ENCODE assay signal across 12 cellular contexts in the genomic region with DNA sequence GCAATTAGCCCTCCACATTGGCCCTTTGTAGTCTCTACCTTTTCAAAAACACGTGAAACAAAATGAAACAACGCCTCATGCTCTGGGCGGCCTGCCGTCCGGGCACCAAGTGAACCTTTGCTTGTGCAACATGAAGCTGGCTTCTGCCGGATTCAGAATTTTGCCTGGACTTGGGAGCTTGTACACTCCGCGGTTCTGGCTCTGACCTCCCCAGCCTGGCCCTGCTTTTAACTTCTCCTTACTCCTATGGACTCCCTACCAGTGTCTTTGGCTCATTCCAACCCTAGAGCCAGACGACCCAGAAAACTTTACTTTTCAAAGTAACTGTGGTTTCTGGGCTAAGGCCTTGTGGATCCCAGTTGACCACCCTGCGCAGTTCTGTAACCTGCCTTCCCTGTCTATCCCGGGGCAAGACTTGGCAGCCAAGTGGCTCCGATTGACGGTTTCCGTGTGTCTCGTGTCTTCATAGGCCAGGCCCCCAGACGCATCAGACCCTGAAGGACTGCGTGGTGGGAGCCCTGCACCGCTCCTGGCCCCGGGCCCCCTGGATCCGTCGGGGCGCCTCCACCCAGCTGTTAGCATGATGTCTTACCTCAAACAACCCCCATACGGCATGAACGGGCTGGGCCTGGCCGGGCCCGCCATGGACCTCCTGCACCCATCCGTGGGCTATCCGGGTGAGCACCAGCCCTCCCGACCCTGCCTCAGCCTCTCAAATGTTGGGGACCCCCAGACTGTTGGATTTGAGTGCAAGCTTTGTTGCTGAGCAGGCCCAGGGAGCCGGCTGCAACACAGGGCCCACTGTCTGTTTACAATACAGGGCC. TPM values are rescaled to one million over a fixed set of nuclear protein-coding genes. Genes with fewer than 3 reads are reported as not detected.
DNase-seq lines count a peak whose midpoint lies in the region; ATAC-seq and TF ChIP-seq lines count a peak whose summit lies in the region.
"Had no signal": no experiment of that assay in that cellular context is flagged by ENCODE, and none has a peak within 500 bp of the region (broad histone marks: within the 10 kb centered on the region; RNA-seq: fewer than 3 reads in every experiment).

No MANE protein-coding gene starts in this region.

- H3K36me3 ChIP-seq in suprapubic skin, result peaks cover 22% of the 10 kb centered on the region
- H3K36me3 ChIP-seq in OCI-LY7 (ENCODE audit: insufficient read depth, low read length), result no peaks in the 10 kb centered on the region
- H3K36me3 ChIP-seq: BE2C had no signal

- no peaks in the 10 kb centered on the region for H3K9me2 ChIP-seq in OCI-LY7 (ENCODE audit: insufficient read depth, low read length)

- H3K36me3 Mint-ChIP-seq in activated T-cell treated with anti-CD3 and anti-CD28 coated beads, Interleukin-2, amount 50 U/mL, for 72 hours (ENCODE audit: insufficient read depth in 2 of 2), result peaks cover 2 to 3% of the 10 kb centered on the region in 2 donors
- H3K36me3 Mint-ChIP-seq in activated T-helper 1 cell treated with anti-CD3 and anti-CD28 coated beads, Interleukin-12 subunit alpha, Interleukin-12 subunit beta, Interleukin-2, Interleukin-4 antibody, amounts not matched to agents 30 ng/mL and 10 ng/mL and 1 ng/mL, durations not matched to agents 14 hours and 24 hours and 36 hours (ENCODE audit: low read depth), result peaks cover 7% of the 10 kb centered on the region

- no peak for ATAC-seq in activated T-cell treated with anti-CD3 and anti-CD28 coated beads, Interleukin-2, amount 50 U/mL, for 72 hours (replicated peaks in 1 of 2)
- ATAC-seq in GM21423 (IDR thresholded peaks at IDR 0.05; ENCODE audit: unreplicated experiment), result no peak
- no peak for ATAC-seq in GM21528 (IDR thresholded peaks at IDR 0.05; ENCODE audit: low FRiP score, unreplicated experiment)

- peak; percentile 2 to 7 for DNase-seq in activated T-cell treated with anti-CD3 and anti-CD28 coated beads, Interleukin-2, amount 50 U/mL, for 72 hours
- DNase-seq in activated T-cell treated with anti-CD3 and anti-CD28 coated beads for 4 hours, result no peak
- no peak for DNase-seq in activated T-helper 1 cell treated with anti-CD3 and anti-CD28 coated beads, Interleukin-12 subunit alpha, Interleukin-12 subunit beta, Interleukin-2, Interleukin-4 antibody, amounts not matched to agents 30 ng/mL and 10 ng/mL and 1 ng/mL, durations not matched to agents 14 hours and 24 hours and 36 hours (ENCODE audit: low spot score)
- DNase-seq in left kidney (ENCODE audit: low read depth, low spot score), result peak; percentile 26
- no peak for DNase-seq in suprapubic skin (ENCODE audit: low spot score in 2 of 2)
- DNase-seq in OCI-LY7 (ENCODE audit: low spot score), result no peak
- DNase-seq: anterior cingulate cortex, BE2C, trophoblast cell had no signal

- TF ChIP-seq EP300 in suprapubic skin (IDR thresholded peaks at IDR 0.05), result no peak

- POLR2A ChIA-PET in OCI-LY7 (lab: Charles Lee), result no interaction called here

- BruUV-seq in OCI-LY7 (replicated peaks; lab: Mats Ljungman, UMichigan), result no TSS peak

- H3K4me2 ChIP-seq in OCI-LY7 (ENCODE audit: low read length), result no peak overlapping the region

- no peaks in the 10 kb centered on the region for H4K20me1 ChIP-seq in OCI-LY7 (ENCODE audit: insufficient read depth, low read length)

- no peak overlapping the region for H3K27ac ChIP-seq in suprapubic skin
- H3K27ac ChIP-seq in OCI-LY7 (ENCODE audit: low read depth, low read length, poor library complexity, severe bottlenecking), result no peak overlapping the region

- no peaks in the 10 kb centered on the region for H3K9me3 Mint-ChIP-seq in activated T-cell treated with anti-CD3 and anti-CD28 coated beads, Interleukin-2, amount 50 U/mL, for 72 hours
- no peaks in the 10 kb centered on the region for H3K9me3 Mint-ChIP-seq in activated T-helper 1 cell treated with anti-CD3 and anti-CD28 coated beads, Interleukin-12 subunit alpha, Interleukin-12 subunit beta, Interleukin-2, Interleukin-4 antibody, amounts not matched to agents 30 ng/mL and 10 ng/mL and 1 ng/mL, durations not matched to agents 14 hours and 24 hours and 36 hours

- H3K27ac Mint-ChIP-seq in activated T-cell treated with anti-CD3 and anti-CD28 coated beads, Interleukin-2, amount 50 U/mL, for 72 hours, result no peak overlapping the region
- H3K27ac Mint-ChIP-seq in activated T-helper 1 cell treated with anti-CD3 and anti-CD28 coated beads, Interleukin-12 subunit alpha, Interleukin-12 subunit beta, Interleukin-2, Interleukin-4 antibody, amounts not matched to agents 30 ng/mL and 10 ng/mL and 1 ng/mL, durations not matched to agents 14 hours and 24 hours and 36 hours, result no peak overlapping the region

- TF ChIP-seq POLR2A in suprapubic skin (IDR thresholded peaks at IDR 0.05), result no peak

- peak overlapping the region; percentile 80 to 85 for H3K4me3 Mint-ChIP-seq in activated T-cell treated with anti-CD3 and anti-CD28 coated beads, Interleukin-2, amount 50 U/mL, for 72 hours
- H3K4me3 Mint-ChIP-seq in activated T-helper 1 cell treated with anti-CD3 and anti-CD28 coated beads, Interleukin-12 subunit alpha, Interleukin-12 subunit beta, Interleukin-2, Interleukin-4 antibody, amounts not matched to agents 30 ng/mL and 10 ng/mL and 1 ng/mL, durations not matched to agents 14 hours and 24 hours and 36 hours, result peak overlapping the region; percentile 15

- H3K4me3 ChIP-seq in suprapubic skin, result peak overlapping the region; percentile 71
- H3K4me3 ChIP-seq in OCI-LY7 (ENCODE audit: low read depth, low read length, poor library complexity, severe bottlenecking), result no peak overlapping the region

- TF ChIP-seq CTCF in suprapubic skin (IDR thresholded peaks at IDR 0.05) (no peak), OCI-LY7 (conservative IDR thresholded peaks at IDR 0.05; ENCODE audit: low read length) (no peak)

- 84% methylated on average over 25 of the region's 30 CpGs for WGBS in suprapubic skin

- H3K4me1 ChIP-seq in suprapubic skin (peaks cover 68% of the 10 kb centered on the region), OCI-LY7 (ENCODE audit: insufficient read depth, low read length, poor library complexity, severe bottlenecking) (peaks cover 5% of the 10 kb centered on the region)
- H3K4me1 ChIP-seq: BE2C had no signal

- no peak overlapping the region for H2AFZ ChIP-seq in OCI-LY7 (ENCODE audit: low read length)

- CTCF ChIA-PET in OCI-LY7 (lab: Charles Lee; ENCODE audit: unreplicated experiment), result no interaction called here

- H3K4me1 Mint-ChIP-seq in activated T-cell treated with anti-CD3 and anti-CD28 coated beads, Interleukin-2, amount 50 U/mL, for 72 hours (ENCODE audit: low read depth), result peaks cover 83% of the 10 kb centered on the region
- H3K4me1 Mint-ChIP-seq in activated T-helper 1 cell treated with anti-CD3 and anti-CD28 coated beads, Interleukin-12 subunit alpha, Interleukin-12 subunit beta, Interleukin-2, Interleukin-4 antibody, amounts not matched to agents 30 ng/mL and 10 ng/mL and 1 ng/mL, durations not matched to agents 14 hours and 24 hours and 36 hours (ENCODE audit: low read depth), result peaks cover 53% of the 10 kb centered on the region

- intact Hi-C loops in activated T-helper 1 cell treated with anti-CD3 and anti-CD28 coated beads, Interleukin-12 subunit alpha, Interleukin-12 subunit beta, Interleukin-2, Interleukin-4 antibody, amounts not matched to agents 30 ng/mL and 10 ng/mL and 1 ng/mL, durations not matched to agents 14 hours and 24 hours and 36 hours (cut with micrococcal nuclease), result no loop called here
- intact Hi-C loops in OCI-LY7 (cut with micrococcal nuclease; ENCODE audit: unreplicated experiment), result no loop called here

- H3K27me3 ChIP-seq in suprapubic skin, result peaks cover 91% of the 10 kb centered on the region

- H3K79me2 ChIP-seq in OCI-LY7 (ENCODE audit: insufficient read depth, low read depth, low read length), result no peaks in the 10 kb centered on the region

- no peaks in the 10 kb centered on the region for H3K9me3 ChIP-seq in suprapubic skin
- H3K9me3 ChIP-seq in OCI-LY7 (ENCODE audit: low read length), result no peaks in the 10 kb centered on the region
- H3K9me3 ChIP-seq: BE2C had no signal

- peaks cover 87% of the 10 kb centered on the region for H3K27me3 Mint-ChIP-seq in activated T-cell treated with anti-CD3 and anti-CD28 coated beads, Interleukin-2, amount 50 U/mL, for 72 hours (ENCODE audit: low read depth)
- H3K27me3 Mint-ChIP-seq in activated T-helper 1 cell treated with anti-CD3 and anti-CD28 coated beads, Interleukin-12 subunit alpha, Interleukin-12 subunit beta, Interleukin-2, Interleukin-4 antibody, amounts not matched to agents 30 ng/mL and 10 ng/mL and 1 ng/mL, durations not matched to agents 14 hours and 24 hours and 36 hours (ENCODE audit: insufficient read depth), result peaks cover 82% of the 10 kb centered on the region

RNA-seq across cellular contexts. Expression of a gene that starts 2.0 kb away (rescaled TPM):
- total RNA-seq in activated T-cell treated with anti-CD3 and anti-CD28 coated beads, Interleukin-2, amount 50 U/mL, for 72 hours, result under 1 TPM in 1 of 2 donors, not detected in 1; 0.07 TPM
- 0.31 TPM in 1 of 2 replicates, not detected in the other for total RNA-seq in activated T-helper 1 cell treated with anti-CD3 and anti-CD28 coated beads, Interleukin-12 subunit alpha, Interleukin-12 subunit beta, Interleukin-2, Interleukin-4 antibody, amounts not matched to agents 30 ng/mL and 10 ng/mL and 1 ng/mL, durations not matched to agents 14 hours and 24 hours and 36 hours
- total RNA-seq in suprapubic skin, result 10 to 100 TPM in 2 of 4 donors, 1 to 10 TPM in 2; 6.6 to 19.7 (median 10.9) TPM
- total RNA-seq in OCI-LY7 (2014; rRNA removed; shearing (Covaris generic)), result 1.0 and 1.3 TPM in 2 replicates
- 2.5 and 2.9 TPM in 2 replicates for total RNA-seq in OCI-LY7 (2022)
- total RNA-seq: endothelial cell of umbilical vein had no signal

Comparison
In these comparisons a context has a peak if more than half of its experiments do, and no peak if none do; other contexts are left out.
1. DNase-seq: peak in activated T-cell treated with anti-CD3 and anti-CD28 coated beads, Interleukin-2, amount 50 U/mL, for 72 hours (2 of 2) and left kidney (single experiment); none in activated T-cell treated with anti-CD3 and anti-CD28 coated beads for 4 hours (single experiment), activated T-helper 1 cell treated with anti-CD3 and anti-CD28 coated beads, Interleukin-12 subunit alpha, Interleukin-12 subunit beta, Interleukin-2, Interleukin-4 antibody, amounts not matched to agents 30 ng/mL and 10 ng/mL and 1 ng/mL, durations not matched to agents 14 hours and 24 hours and 36 hours (single experiment), suprapubic skin (0 of 2) and OCI-LY7 (single experiment).